ENCODE assay signal across 1 cellular context in the genomic region with DNA sequence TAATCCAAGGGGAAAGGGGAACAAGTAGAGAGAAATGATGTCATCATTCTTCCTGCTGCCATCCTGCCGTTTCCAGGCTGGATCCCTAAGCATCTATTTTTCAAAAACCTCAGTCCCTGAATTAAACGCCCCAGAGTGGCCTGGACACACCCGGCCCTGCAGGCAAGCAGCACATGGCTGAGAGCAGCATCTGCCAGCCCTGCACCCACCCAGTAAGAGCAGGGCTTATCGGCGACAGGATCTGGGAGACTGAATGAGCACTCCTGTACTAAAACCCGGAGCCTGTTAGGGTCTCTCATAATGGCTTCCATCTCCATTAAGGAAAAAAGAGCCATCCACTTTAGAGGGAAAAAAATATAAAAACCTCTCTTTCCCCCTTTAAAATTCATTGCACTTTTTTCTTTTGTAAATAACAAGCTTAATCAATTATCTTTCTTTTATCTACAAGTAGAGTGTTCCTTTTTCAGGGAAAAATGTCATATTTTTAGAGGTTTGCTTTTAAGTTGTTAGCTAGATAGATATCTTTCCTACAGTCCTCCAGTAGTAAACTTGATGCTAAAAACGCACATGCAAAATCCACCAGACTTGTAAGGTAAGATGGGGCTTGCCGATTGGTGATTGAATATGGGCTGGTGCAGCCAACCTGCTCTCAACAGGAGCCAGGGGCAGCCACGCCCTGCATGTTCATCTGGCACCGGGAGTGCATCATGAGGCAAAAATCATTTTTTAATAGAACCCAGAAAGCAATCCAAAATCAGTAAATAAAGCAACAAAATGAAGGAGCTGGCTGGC.
TF ChIP-seq lines count a peak whose summit lies in the region.

No MANE protein-coding gene starts in this region.

TF ChIP-seq in GM23338, 12 proteins besides CTCF, POLR2A, EP300 and RAD21 (continued from another document):
- TF ChIP-seq, protein P1, sequence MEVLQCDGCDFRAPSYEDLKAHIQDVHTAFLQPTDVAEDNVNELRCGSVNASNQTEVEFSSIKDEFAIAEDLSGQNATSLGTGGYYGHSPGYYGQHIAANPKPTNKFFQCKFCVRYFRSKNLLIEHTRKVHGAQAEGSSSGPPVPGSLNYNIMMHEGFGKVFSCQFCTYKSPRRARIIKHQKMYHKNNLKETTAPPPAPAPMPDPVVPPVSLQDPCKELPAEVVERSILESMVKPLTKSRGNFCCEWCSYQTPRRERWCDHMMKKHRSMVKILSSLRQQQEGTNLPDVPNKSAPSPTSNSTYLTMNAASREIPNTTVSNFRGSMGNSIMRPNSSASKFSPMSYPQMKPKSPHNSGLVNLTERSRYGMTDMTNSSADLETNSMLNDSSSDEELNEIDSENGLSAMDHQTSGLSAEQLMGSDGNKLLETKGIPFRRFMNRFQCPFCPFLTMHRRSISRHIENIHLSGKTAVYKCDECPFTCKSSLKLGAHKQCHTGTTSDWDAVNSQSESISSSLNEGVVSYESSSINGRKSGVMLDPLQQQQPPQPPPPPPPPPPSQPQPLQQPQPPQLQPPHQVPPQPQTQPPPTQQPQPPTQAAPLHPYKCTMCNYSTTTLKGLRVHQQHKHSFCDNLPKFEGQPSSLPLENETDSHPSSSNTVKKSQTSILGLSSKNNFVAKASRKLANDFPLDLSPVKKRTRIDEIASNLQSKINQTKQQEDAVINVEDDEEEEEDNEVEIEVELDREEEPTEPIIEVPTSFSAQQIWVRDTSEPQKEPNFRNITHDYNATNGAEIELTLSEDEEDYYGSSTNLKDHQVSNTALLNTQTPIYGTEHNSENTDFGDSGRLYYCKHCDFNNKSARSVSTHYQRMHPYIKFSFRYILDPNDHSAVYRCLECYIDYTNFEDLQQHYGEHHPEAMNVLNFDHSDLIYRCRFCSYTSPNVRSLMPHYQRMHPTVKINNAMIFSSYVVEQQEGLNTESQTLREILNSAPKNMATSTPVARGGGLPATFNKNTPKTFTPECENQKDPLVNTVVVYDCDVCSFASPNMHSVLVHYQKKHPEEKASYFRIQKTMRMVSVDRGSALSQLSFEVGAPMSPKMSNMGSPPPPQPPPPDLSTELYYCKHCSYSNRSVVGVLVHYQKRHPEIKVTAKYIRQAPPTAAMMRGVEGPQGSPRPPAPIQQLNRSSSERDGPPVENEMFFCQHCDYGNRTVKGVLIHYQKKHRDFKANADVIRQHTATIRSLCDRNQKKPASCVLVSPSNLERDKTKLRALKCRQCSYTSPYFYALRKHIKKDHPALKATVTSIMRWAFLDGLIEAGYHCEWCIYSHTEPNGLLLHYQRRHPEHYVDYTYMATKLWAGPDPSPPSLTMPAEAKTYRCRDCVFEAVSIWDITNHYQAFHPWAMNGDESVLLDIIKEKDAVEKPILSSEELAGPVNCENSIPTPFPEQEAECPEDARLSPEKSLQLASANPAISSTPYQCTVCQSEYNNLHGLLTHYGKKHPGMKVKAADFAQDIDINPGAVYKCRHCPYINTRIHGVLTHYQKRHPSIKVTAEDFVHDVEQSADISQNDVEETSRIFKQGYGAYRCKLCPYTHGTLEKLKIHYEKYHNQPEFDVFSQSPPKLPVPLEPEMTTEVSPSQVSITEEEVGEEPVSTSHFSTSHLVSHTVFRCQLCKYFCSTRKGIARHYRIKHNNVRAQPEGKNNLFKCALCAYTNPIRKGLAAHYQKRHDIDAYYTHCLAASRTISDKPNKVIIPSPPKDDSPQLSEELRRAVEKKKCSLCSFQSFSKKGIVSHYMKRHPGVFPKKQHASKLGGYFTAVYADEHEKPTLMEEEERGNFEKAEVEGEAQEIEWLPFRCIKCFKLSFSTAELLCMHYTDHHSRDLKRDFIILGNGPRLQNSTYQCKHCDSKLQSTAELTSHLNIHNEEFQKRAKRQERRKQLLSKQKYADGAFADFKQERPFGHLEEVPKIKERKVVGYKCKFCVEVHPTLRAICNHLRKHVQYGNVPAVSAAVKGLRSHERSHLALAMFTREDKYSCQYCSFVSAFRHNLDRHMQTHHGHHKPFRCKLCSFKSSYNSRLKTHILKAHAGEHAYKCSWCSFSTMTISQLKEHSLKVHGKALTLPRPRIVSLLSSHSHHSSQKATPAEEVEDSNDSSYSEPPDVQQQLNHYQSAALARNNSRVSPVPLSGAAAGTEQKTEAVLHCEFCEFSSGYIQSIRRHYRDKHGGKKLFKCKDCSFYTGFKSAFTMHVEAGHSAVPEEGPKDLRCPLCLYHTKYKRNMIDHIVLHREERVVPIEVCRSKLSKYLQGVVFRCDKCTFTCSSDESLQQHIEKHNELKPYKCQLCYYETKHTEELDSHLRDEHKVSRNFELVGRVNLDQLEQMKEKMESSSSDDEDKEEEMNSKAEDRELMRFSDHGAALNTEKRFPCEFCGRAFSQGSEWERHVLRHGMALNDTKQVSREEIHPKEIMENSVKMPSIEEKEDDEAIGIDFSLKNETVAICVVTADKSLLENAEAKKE (CRISPR knock-in tag; IDR thresholded peaks at IDR 0.05), result no peak
- TF ChIP-seq NANOG (IDR thresholded peaks at IDR 0.05; ENCODE audit: borderline replicate concordance), result no peak
- no peak for TF ChIP-seq EZH2phosphoT487 (IDR thresholded peaks at IDR 0.05; ENCODE audit: unreplicated experiment)
- TF ChIP-seq CREB1 (CRISPR knock-in tag; IDR thresholded peaks at IDR 0.05; ENCODE audit: low read depth), result no peak
- TF ChIP-seq, protein P2, sequence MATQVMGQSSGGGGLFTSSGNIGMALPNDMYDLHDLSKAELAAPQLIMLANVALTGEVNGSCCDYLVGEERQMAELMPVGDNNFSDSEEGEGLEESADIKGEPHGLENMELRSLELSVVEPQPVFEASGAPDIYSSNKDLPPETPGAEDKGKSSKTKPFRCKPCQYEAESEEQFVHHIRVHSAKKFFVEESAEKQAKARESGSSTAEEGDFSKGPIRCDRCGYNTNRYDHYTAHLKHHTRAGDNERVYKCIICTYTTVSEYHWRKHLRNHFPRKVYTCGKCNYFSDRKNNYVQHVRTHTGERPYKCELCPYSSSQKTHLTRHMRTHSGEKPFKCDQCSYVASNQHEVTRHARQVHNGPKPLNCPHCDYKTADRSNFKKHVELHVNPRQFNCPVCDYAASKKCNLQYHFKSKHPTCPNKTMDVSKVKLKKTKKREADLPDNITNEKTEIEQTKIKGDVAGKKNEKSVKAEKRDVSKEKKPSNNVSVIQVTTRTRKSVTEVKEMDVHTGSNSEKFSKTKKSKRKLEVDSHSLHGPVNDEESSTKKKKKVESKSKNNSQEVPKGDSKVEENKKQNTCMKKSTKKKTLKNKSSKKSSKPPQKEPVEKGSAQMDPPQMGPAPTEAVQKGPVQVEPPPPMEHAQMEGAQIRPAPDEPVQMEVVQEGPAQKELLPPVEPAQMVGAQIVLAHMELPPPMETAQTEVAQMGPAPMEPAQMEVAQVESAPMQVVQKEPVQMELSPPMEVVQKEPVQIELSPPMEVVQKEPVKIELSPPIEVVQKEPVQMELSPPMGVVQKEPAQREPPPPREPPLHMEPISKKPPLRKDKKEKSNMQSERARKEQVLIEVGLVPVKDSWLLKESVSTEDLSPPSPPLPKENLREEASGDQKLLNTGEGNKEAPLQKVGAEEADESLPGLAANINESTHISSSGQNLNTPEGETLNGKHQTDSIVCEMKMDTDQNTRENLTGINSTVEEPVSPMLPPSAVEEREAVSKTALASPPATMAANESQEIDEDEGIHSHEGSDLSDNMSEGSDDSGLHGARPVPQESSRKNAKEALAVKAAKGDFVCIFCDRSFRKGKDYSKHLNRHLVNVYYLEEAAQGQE (IDR thresholded peaks at IDR 0.05; ENCODE audit: unreplicated experiment), result no peak
- TF ChIP-seq POLR2AphosphoS5 (IDR thresholded peaks at IDR 0.05; ENCODE audit: low read depth), result no peak
